1 cellular context compared by ENCODE assay signal in genomic region chr12:122276242-122276641, GRCh38.
TF ChIP-seq lines count a peak whose summit lies in the region.

No MANE protein-coding gene starts in this region.

TF ChIP-seq in K562, 482 proteins besides CTCF, POLR2A, EP300 and RAD21 (continued from another document):
- TF ChIP-seq CBX2 (IDR thresholded peaks at IDR 0.05; ENCODE audit: insufficient read depth, low read length, poor library complexity, severe bottlenecking) (no peak), RBM22 (IDR thresholded peaks at IDR 0.05; ENCODE audit: low read depth, low read length, poor library complexity, severe bottlenecking) (no peak), NFE2 (IDR thresholded peaks at IDR 0.05; ENCODE audit: low read depth) (no peak), MBD2 (IDR thresholded peaks at IDR 0.05; ENCODE audit: borderline replicate concordance, low read depth) (no peak)
TF ChIP-seq in K562: peak in this region for 0.
